8 cellular contexts compared by ENCODE assay signal in genomic region chr2:202609381-202610145, GRCh38. TPM values are rescaled to one million over a fixed set of nuclear protein-coding genes. Genes with fewer than 3 reads are reported as not detected.
DNase-seq lines count a peak whose midpoint lies in the region; ATAC-seq and TF ChIP-seq lines count a peak whose summit lies in the region.

No MANE protein-coding gene starts in this region.

- no peak overlapping the region for H3K4me3 Mint-ChIP-seq in activated naive CD4-positive, alpha-beta T cell treated with anti-CD3 and anti-CD28 coated beads, Interleukin-2, amount 10 ng/mL, durations not matched to agents 7 days and 5 days

- H3K27me3 Mint-ChIP-seq in activated naive CD4-positive, alpha-beta T cell treated with anti-CD3 and anti-CD28 coated beads, Interleukin-2, amount 10 ng/mL, durations not matched to agents 7 days and 5 days, result no peaks in the 10 kb centered on the region

- H3K9me3 Mint-ChIP-seq in activated naive CD4-positive, alpha-beta T cell treated with anti-CD3 and anti-CD28 coated beads, Interleukin-2, amount 50 U/mL, for 72 hours, result peaks cover 0 to 5% of the 10 kb centered on the region in 2 donors
- peaks cover 1% of the 10 kb centered on the region for H3K9me3 Mint-ChIP-seq in activated naive CD4-positive, alpha-beta T cell treated with anti-CD3 and anti-CD28 coated beads, Interleukin-2, amount 10 ng/mL, durations not matched to agents 7 days and 5 days

- no peaks in the 10 kb centered on the region for H3K4me1 Mint-ChIP-seq in activated naive CD4-positive, alpha-beta T cell treated with anti-CD3 and anti-CD28 coated beads, Interleukin-2, amount 10 ng/mL, durations not matched to agents 7 days and 5 days

- CTCF ChIA-PET in activated naive CD4-positive, alpha-beta T cell treated with anti-CD3 and anti-CD28 coated beads, Interleukin-2, amount 10 ng/mL, durations not matched to agents 7 days and 5 days (lab: Charles Lee), result interaction anchor here (1.7 kb wide), 1 partner anchor 21 kb away, joined by 4 read pairs; no protein-coding TSS in a partner anchor

- peak; percentile 87 to 96 for ATAC-seq in activated naive CD4-positive, alpha-beta T cell treated with anti-CD3 and anti-CD28 coated beads, Interleukin-2, amount 50 U/mL, for 72 hours
- ATAC-seq in HG03060 (IDR thresholded peaks at IDR 0.05; ENCODE audit: low read depth, unreplicated experiment), result peak; percentile 77

- no peaks in the 10 kb centered on the region for H3K36me3 Mint-ChIP-seq in activated naive CD4-positive, alpha-beta T cell treated with anti-CD3 and anti-CD28 coated beads, Interleukin-2, amount 50 U/mL, for 72 hours
- H3K36me3 Mint-ChIP-seq in activated naive CD4-positive, alpha-beta T cell treated with anti-CD3 and anti-CD28 coated beads, Interleukin-2, amount 10 ng/mL, durations not matched to agents 7 days and 5 days, result no peaks in the 10 kb centered on the region

- peak overlapping the region in 1 of 2 donors; percentile 11 for H3K27ac Mint-ChIP-seq in activated naive CD4-positive, alpha-beta T cell treated with anti-CD3 and anti-CD28 coated beads, Interleukin-2, amount 50 U/mL, for 72 hours
- H3K27ac Mint-ChIP-seq in activated naive CD4-positive, alpha-beta T cell treated with anti-CD3 and anti-CD28 coated beads, Interleukin-2, amount 10 ng/mL, durations not matched to agents 7 days and 5 days, result no peak overlapping the region

- H3K27ac ChIP-seq in VCaP, result peak overlapping the region; percentile 82

- no peak for TF ChIP-seq CTCF in VCaP (conservative IDR thresholded peaks at IDR 0.05)

- peak in 1 of 2 donors; percentile 11 for DNase-seq in activated naive CD4-positive, alpha-beta T cell treated with anti-CD3 and anti-CD28 coated beads, Interleukin-2, amount 50 U/mL, for 72 hours (ENCODE audit: low spot score in 2 of 2)
- no peak for DNase-seq in activated naive CD4-positive, alpha-beta T cell treated with anti-CD3 and anti-CD28 coated beads, Interleukin-2, amount 10 ng/mL, durations not matched to agents 7 days and 5 days
- DNase-seq in stromal cell of bone marrow (ENCODE audit: low read depth) (peak; percentile 19), GDM1 (lab: John Stamatoyannopoulos, UW) (no peak), NCI-H2196 treated with DMSO at 0.1 percent for 48 hours (lab: John Stamatoyannopoulos, UW; ENCODE audit: unreplicated experiment) (no peak), NCI-H345 (lab: John Stamatoyannopoulos, UW) (no peak)

RNA-seq across cellular contexts. Expression of gene FAM117B, which starts 25.2 kb away (rescaled TPM):
- total RNA-seq in activated naive CD4-positive, alpha-beta T cell treated with anti-CD3 and anti-CD28 coated beads, Interleukin-2, amount 50 U/mL, for 72 hours, result 10 to 100 TPM; 17.7 to 23.3 TPM
